1 cellular context compared by ENCODE assay signal in the genomic region with DNA sequence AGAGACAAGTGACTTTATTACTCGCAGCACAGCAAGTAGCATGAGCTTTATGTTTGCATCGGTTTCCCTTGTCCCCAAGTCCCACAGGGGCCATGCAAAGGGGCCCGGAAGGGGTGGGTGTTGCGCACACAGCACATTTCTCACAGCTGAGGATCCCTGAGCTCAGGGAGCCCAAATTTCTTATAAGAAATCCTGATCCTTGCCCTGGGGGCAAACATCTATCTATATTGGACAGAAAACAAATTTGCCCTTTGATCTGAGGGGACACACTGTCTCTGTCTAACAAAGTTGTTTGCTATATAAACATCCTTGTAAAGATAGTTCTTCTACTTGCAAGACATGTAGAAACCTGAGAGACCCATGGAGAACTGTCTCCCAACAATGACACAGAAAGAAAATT.
TF ChIP-seq lines count a peak whose summit lies in the region.

No MANE protein-coding gene starts in this region.

TF ChIP-seq in HepG2, 621 proteins besides CTCF, POLR2A, EP300 and RAD21 (continued from another document):
- TF ChIP-seq, protein P1, sequence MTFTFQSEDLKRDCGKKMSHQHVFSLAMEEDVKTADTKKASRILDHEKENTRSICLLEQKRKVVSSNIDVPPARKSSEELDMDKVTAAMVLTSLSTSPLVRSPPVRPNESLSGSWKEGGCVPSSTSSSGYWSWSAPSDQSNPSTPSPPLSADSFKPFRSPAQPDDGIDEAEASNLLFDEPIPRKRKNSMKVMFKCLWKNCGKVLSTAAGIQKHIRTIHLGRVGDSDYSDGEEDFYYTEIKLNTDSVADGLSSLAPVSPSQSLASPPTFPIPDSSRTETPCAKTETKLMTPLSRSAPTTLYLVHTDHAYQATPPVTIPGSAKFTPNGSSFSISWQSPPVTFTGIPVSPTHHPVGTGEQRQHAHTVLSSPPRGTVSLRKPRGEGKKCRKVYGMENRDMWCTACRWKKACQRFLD (CRISPR knock-in tag; IDR thresholded peaks at IDR 0.05; ENCODE audit: borderline replicate concordance), result no peak
